Comparison of ENCODE assay signal across 21 cellular contexts in the genomic region with DNA sequence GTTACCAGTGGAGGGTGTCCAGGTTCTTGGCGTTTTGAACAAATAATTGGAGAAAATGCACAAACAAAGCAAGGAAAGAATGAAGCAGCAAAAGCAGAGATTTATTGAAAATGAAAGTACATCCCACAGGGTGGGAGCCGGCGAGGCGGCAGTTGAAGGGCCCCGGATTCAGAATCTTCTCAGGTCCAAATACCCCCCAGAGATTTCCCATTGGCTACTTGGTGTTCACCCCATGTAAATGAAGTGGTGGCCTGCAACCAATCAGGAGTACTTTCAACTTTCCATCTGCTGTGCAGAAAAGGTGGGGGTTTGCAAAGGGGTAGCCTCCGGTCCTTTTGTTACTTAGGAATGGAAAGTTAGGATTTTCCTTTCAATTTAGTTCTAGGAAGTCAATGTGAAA.
"Had no signal": no experiment of that assay in that cellular context is flagged by ENCODE, and none has a peak within 500 bp of the region (broad histone marks: within the 10 kb centered on the region; RNA-seq: fewer than 3 reads in every experiment).

No MANE protein-coding gene starts in this region.

- H3K9me3 ChIP-seq: lower lobe of right lung, uterus had no signal

- ATAC-seq: activated CD8-positive, alpha-beta T cell treated with anti-CD3 and anti-CD28 coated beads, Interleukin-2, amount 10 ng/mL, durations not matched to agents 7 days and 5 days; activated naive CD4-positive, alpha-beta T cell treated with anti-CD3 and anti-CD28 coated beads, Interleukin-2, amount 50 U/mL, for 72 hours; left lobe of liver; lower lobe of right lung; naive thymus-derived CD4-positive, alpha-beta T cell; stimulated activated naive B cell treated with anti-CD40 and anti-IgM and Interleukin-4, amounts not matched to agents 10 μg/mL and 1 μg/mL and 100 μg/mL, for 72 hours had no signal

- FAIRE-seq: endometrium, kidney, TTC549 had no signal

- DNase-seq: activated CD4-positive, alpha-beta T cell treated with anti-CD3 and anti-CD28 coated beads for 1 hour; activated CD4-positive, alpha-beta T cell treated with anti-CD3 and anti-CD28 coated beads, Interleukin-2, amount 50 U/mL, for 1 hour; activated CD8-positive, alpha-beta T cell treated with anti-CD3 and anti-CD28 coated beads, Interleukin-2, amount 10 ng/mL, durations not matched to agents 7 days and 5 days; activated gamma-delta T cell; aorta; effector CD4-positive, alpha-beta T cell; foreskin fibroblast; kidney; lower lobe of right lung; naive thymus-derived CD4-positive, alpha-beta T cell; retina; stimulated activated CD4-positive, alpha-beta T cell treated with anti-CD3 and anti-CD28 coated beads, Interleukin-2, amount 100 ng/mL, for 48 hours; stimulated activated CD8-positive, alpha-beta memory T cell treated with anti-CD3 and anti-CD28 coated beads, Interleukin-4, amount 100 ng/mL, for 48 hours; stimulated activated naive B cell treated with anti-CD40 and anti-IgM and Interleukin-4, amounts not matched to agents 10 μg/mL and 1 μg/mL and 100 μg/mL, for 72 hours; trophoblast cell; uterus; WERI-Rb-1 had no signal

- H3K27ac ChIP-seq: lower lobe of right lung, uterus, WERI-Rb-1 had no signal

- H3K4me3 ChIP-seq: lower lobe of right lung, uterus had no signal

- H3K27me3 ChIP-seq: uterus had no signal

- H3K36me3 ChIP-seq: lower lobe of right lung, uterus, WERI-Rb-1 had no signal

- H3K4me1 ChIP-seq: lower lobe of right lung, uterus had no signal
